In genomic region chr3:5140230-5140621, GRCh38 we compare ENCODE assay signal across 9 cellular contexts. TPM values are rescaled to one million over a fixed set of nuclear protein-coding genes. Genes with fewer than 3 reads are reported as not detected.
DNase-seq lines count a peak whose midpoint lies in the region; ATAC-seq, FAIRE-seq and TF ChIP-seq lines count a peak whose summit lies in the region.
"Had no signal": no experiment of that assay in that cellular context is flagged by ENCODE, and none has a peak within 500 bp of the region (broad histone marks: within the 10 kb centered on the region; RNA-seq: fewer than 3 reads in every experiment).

No MANE protein-coding gene starts in this region.

- H3K9ac ChIP-seq in BLaER1 = no peak overlapping the region
- H3K9ac ChIP-seq in astrocyte (ENCODE audit: low read length) = no peak overlapping the region

- H3K4me1 Mint-ChIP-seq in astrocyte (ENCODE audit: low read depth, unreplicated experiment) = peaks cover 36% of the 10 kb centered on the region

- peak overlapping the region; percentile 73 for H3K27ac Mint-ChIP-seq in astrocyte (ENCODE audit: unreplicated experiment)

- H3K4me2 ChIP-seq in BLaER1 (peak overlapping the region; percentile 21), astrocyte (ENCODE audit: low read length) (no peak overlapping the region)

- DNase-seq in astrocyte (ENCODE audit: low read depth) (no peak), DMS53 treated with DMSO at 0.1 percent for 48 hours (lab: John Stamatoyannopoulos, UW; ENCODE audit: unreplicated experiment) (no peak), DMS 273 treated with DMSO at 0.1 percent for 48 hours (lab: John Stamatoyannopoulos, UW) (no peak), NOMO-1 treated with dmso at 0.1 percent for 144 hours (lab: John Stamatoyannopoulos, UW; ENCODE audit: unreplicated experiment) (no peak)
- DNase-seq: nucleus accumbens had no signal

- H3K4me1 ChIP-seq in BLaER1 (peaks cover 75% of the 10 kb centered on the region), astrocyte (ENCODE audit: insufficient read depth, low read length) (peaks cover 12% of the 10 kb centered on the region)

- H3K36me3 Mint-ChIP-seq in astrocyte (ENCODE audit: low read depth, unreplicated experiment) = peaks cover 5% of the 10 kb centered on the region

- peaks cover 96% of the 10 kb centered on the region for H3K79me2 ChIP-seq in astrocyte (ENCODE audit: insufficient read depth, low read length)

- ATAC-seq in GM19351 (IDR thresholded peaks at IDR 0.05; ENCODE audit: unreplicated experiment) (peak; percentile 31), HG03039 (IDR thresholded peaks at IDR 0.05; ENCODE audit: unreplicated experiment) (peak; percentile 46), SK-N-SH treated with all-trans-retinoic acid at 6 μM for 48 hours (no peak)

- H3K27ac ChIP-seq in BLaER1 = no peak overlapping the region
- H3K27ac ChIP-seq in astrocyte (ENCODE audit: low read depth, low read length) = no peak overlapping the region

- H3K4me3 ChIP-seq in BLaER1 (no peak overlapping the region), astrocyte (ENCODE audit: insufficient read depth, low read depth, low read length) (no peak overlapping the region)

- H3K27me3 ChIP-seq in BLaER1 (no peaks in the 10 kb centered on the region), astrocyte (ENCODE audit: insufficient read depth, low read length) (no peaks in the 10 kb centered on the region)

- no peak for FAIRE-seq in astrocyte (lab: Jason Lieb, UNC)

- H3K9me3 ChIP-seq in BLaER1 (peaks cover 26% of the 10 kb centered on the region), astrocyte (ENCODE audit: insufficient read depth, low read depth, low read length) (no peaks in the 10 kb centered on the region)

- H3K9me3 Mint-ChIP-seq in astrocyte (ENCODE audit: unreplicated experiment) = peaks cover 15% of the 10 kb centered on the region

- H4K20me1 ChIP-seq in BLaER1 (peaks cover 85% of the 10 kb centered on the region), astrocyte (ENCODE audit: insufficient read depth, low read length) (peaks cover 90% of the 10 kb centered on the region)

- TF ChIP-seq CTCF in astrocyte (IDR thresholded peaks at IDR 0.05; ENCODE audit: insufficient read depth, low read depth, low read length) = no peak

- no peaks in the 10 kb centered on the region for H3K27me3 Mint-ChIP-seq in astrocyte (ENCODE audit: low read depth, unreplicated experiment)

- no peak overlapping the region for H2AFZ ChIP-seq in astrocyte (ENCODE audit: low read depth, low read length)

- H3K4me3 Mint-ChIP-seq in astrocyte (ENCODE audit: unreplicated experiment) = no peak overlapping the region

- peaks cover 33% of the 10 kb centered on the region for H3K36me3 ChIP-seq in BLaER1
- no peaks in the 10 kb centered on the region for H3K36me3 ChIP-seq in astrocyte (ENCODE audit: insufficient read depth, low read length)

TF ChIP-seq in SK-N-SH treated with all-trans-retinoic acid at 6 μM for 48 hours, 23 proteins besides CTCF, POLR2A, EP300 and RAD21:
- TF ChIP-seq POU6F1 (CRISPR knock-in tag; IDR thresholded peaks at IDR 0.05; ENCODE audit: borderline replicate concordance, low read depth) (no peak), TSHZ2 (CRISPR knock-in tag; IDR thresholded peaks at IDR 0.05) (no peak), PPARA (CRISPR knock-in tag; IDR thresholded peaks at IDR 0.05; ENCODE audit: borderline replicate concordance) (no peak), GLIS3 (CRISPR knock-in tag; IDR thresholded peaks at IDR 0.05) (no peak), ESRRG (CRISPR knock-in tag; IDR thresholded peaks at IDR 0.05) (no peak), CSRNP3 (CRISPR knock-in tag; IDR thresholded peaks at IDR 0.05) (no peak), BACH2 (CRISPR knock-in tag; IDR thresholded peaks at IDR 0.05; ENCODE audit: borderline replicate concordance) (no peak), ZC3H10 (CRISPR knock-in tag; IDR thresholded peaks at IDR 0.05) (no peak), ZNF70 (CRISPR knock-in tag; IDR thresholded peaks at IDR 0.05) (no peak), CREB5 (CRISPR knock-in tag; IDR thresholded peaks at IDR 0.05; ENCODE audit: low read depth) (no peak), RARB (CRISPR knock-in tag; IDR thresholded peaks at IDR 0.05) (no peak), ISL1 (CRISPR knock-in tag; IDR thresholded peaks at IDR 0.05) (no peak), ZFP3 (CRISPR knock-in tag; IDR thresholded peaks at IDR 0.05) (no peak), SNAI2 (CRISPR knock-in tag; IDR thresholded peaks at IDR 0.05) (no peak), ARNTL (CRISPR knock-in tag; IDR thresholded peaks at IDR 0.05; ENCODE audit: borderline replicate concordance, low read depth) (no peak), TOX (CRISPR knock-in tag; IDR thresholded peaks at IDR 0.05; ENCODE audit: borderline replicate concordance) (no peak)

RNA-seq across cellular contexts. Expression of gene ARL8B, which starts 18.1 kb away (rescaled TPM):
- 59.7 and 64.1 TPM in 2 replicates for total RNA-seq in astrocyte

RNA-seq across cellular contexts. Expression of gene EDEM1, which starts 47.3 kb away (rescaled TPM):
- 62.7 and 65.4 TPM in 2 replicates for total RNA-seq in astrocyte
